ENCODE assay signal across 7 cellular contexts in the genomic region with DNA sequence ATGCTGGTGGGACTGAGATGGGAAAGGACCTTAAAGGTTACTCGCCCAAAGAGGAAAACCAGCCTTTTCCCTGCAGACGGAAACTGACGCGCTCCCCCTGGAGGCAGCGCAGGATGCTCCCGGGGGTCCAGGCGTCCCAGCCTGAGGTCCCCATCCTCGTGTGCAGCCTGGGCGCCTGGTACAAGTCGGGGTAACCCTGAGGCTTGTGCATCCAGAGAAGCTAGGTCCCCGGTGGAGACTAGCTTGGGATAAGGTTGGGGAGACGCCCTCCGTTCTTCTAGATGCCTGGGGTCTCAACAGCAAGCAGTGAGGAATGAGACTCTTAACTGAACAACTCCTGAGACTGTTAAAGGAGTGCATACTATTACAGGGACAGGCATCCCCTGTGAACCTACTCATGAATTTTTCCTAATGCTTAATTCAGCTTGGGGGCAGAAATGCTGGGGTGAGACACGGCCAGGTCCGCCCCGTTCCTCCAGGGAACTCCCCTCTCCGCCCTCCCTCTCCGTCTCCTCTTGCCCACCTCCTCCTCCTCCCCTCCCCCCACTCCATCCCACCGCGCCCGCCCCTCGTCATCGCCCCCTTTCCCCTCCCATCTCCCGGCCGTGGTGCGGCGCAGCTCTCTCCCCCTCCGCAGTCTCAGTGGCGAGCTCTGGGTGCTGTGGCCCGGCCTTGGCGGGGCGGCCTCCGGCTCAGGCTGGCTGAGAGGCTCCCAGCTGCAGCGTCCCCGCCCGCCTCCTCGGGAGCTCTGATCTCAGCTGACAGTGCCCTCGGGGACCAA. TPM values are rescaled to one million over a fixed set of nuclear protein-coding genes. Genes with fewer than 3 reads are reported as not detected.
DNase-seq lines count a peak whose midpoint lies in the region; ATAC-seq, FAIRE-seq and TF ChIP-seq lines count a peak whose summit lies in the region.

A gene with protein sequence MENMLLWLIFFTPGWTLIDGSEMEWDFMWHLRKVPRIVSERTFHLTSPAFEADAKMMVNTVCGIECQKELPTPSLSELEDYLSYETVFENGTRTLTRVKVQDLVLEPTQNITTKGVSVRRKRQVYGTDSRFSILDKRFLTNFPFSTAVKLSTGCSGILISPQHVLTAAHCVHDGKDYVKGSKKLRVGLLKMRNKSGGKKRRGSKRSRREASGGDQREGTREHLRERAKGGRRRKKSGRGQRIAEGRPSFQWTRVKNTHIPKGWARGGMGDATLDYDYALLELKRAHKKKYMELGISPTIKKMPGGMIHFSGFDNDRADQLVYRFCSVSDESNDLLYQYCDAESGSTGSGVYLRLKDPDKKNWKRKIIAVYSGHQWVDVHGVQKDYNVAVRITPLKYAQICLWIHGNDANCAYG (plus strand): TSS at position 634 of the 781 bp plus-strand sequence. CDS start 10,908 bp downstream, outside the sequence.

- DNase-seq in GM06990 (ENCODE audit: extremely low read depth, insufficient read length) (peak; percentile 28), HFFc6 (peak; percentile 16), NCI-H82 (lab: John Stamatoyannopoulos, UW) (peak; percentile 79), K562 (ENCODE audit: extremely low read depth in 1 of 4, low spot score in 3 of 4) (peak; percentile 29 to 74 (median 45)), sigmoid colon (no peak), SKM-1 (lab: John Stamatoyannopoulos, UW; ENCODE audit: unreplicated experiment) (no peak)

- peak; percentile 74 to 91 for TF ChIP-seq RAD21 in K562 (CRISPR knock-in tag; conservative IDR thresholded peaks at IDR 0.05 in 1 of 2, IDR thresholded peaks at IDR 0.05 in 1 of 2)

- H3K27me3 Mint-ChIP-seq in HFFc6 (ENCODE audit: insufficient read depth) = no peaks in the 10 kb centered on the region

- BruUV-seq in K562 (replicated peaks; lab: Mats Ljungman, UMichigan) = no TSS peak

- H3K36me3 ChIP-seq in GM06990 (ENCODE audit: control insufficient read depth, insufficient read depth, low read length) (no peaks in the 10 kb centered on the region), K562 (ENCODE audit: control insufficient read depth, insufficient read depth, low read length) (no peaks in the 10 kb centered on the region), iPS-15b (ENCODE audit: control insufficient read depth, insufficient read depth, low read length) (no peaks in the 10 kb centered on the region), sigmoid colon (no peaks in the 10 kb centered on the region)

- H3K9me1 ChIP-seq in K562 (ENCODE audit: control insufficient read depth, insufficient read depth, low read length) = no peaks in the 10 kb centered on the region

- no peaks in the 10 kb centered on the region for H3K36me3 Mint-ChIP-seq in HFFc6 (ENCODE audit: low read depth)

- no peaks in the 10 kb centered on the region for H3K9me3 Mint-ChIP-seq in HFFc6

- H3K9me3 ChIP-seq in K562 (replicated peaks; ENCODE audit: control insufficient read depth, insufficient read depth, low read depth, low read length) (no peaks in the 10 kb centered on the region), iPS-15b (ENCODE audit: control insufficient read depth, insufficient read depth, low read length) (no peaks in the 10 kb centered on the region), sigmoid colon (no peaks in the 10 kb centered on the region)

- H3K4me1 ChIP-seq in K562 (replicated peaks in 1 of 2; ENCODE audit: control insufficient read depth in 2 of 2, insufficient read depth in 2 of 2, low read length in 2 of 2) (peaks cover 0 to 9% of the 10 kb centered on the region in 2 experiments; a peak in 3 of 5 replicates), iPS-15b (ENCODE audit: control insufficient read depth, insufficient read depth, low read length) (no peaks in the 10 kb centered on the region), sigmoid colon (peaks cover 0 to 14% (median 10%) of the 10 kb centered on the region in 4 donors)

- H3K4me3 ChIP-seq in GM06990 (replicated peaks; ENCODE audit: low read depth, low read length) (no peak within 1 kb of the TSS; the same call in 1 of the 2 replicates), K562 (0 out of 2 replicates have a peak within 1 kb of the TSS, but pooled peaks have one; percentile 19), iPS-15b (ENCODE audit: low read depth, low read length) (peak within 1 kb of the TSS; percentile 83), sigmoid colon (peak within 1 kb of the TSS; percentile 18 to 51 (median 44))

- peaks cover 29% of the 10 kb centered on the region for H3K4me1 Mint-ChIP-seq in HFFc6 (ENCODE audit: low read depth)

- 2% methylated on average over 21 of the region's 38 CpGs for WGBS in K562 (ENCODE audit: insufficient coverage, low coverage, missing lambda C conversion rate)
- WGBS in sigmoid colon, 2 donors = 2% methylated on average over 38 of the region's 38 CpGs

- H3K27me3 ChIP-seq in GM06990 (replicated peaks; ENCODE audit: control insufficient read depth, insufficient read depth, low read length) (no peaks in the 10 kb centered on the region; the same call in 1 of the 2 replicates), K562 (ENCODE audit: control insufficient read depth in 2 of 2, insufficient read depth in 2 of 2, low read length in 2 of 2) (peaks cover 0 to 7% of the 10 kb centered on the region in 2 experiments; a peak in 2 of 5 replicates), iPS-15b (ENCODE audit: control insufficient read depth, insufficient read depth, low read length) (peaks cover 11% of the 10 kb centered on the region), sigmoid colon (no peaks in the 10 kb centered on the region)

- H3K4me3 Mint-ChIP-seq in HFFc6 = peak within 1 kb of the TSS; percentile 90

- POLR2A ChIA-PET in K562 (lab: Yijun Ruan, JAX) = interaction anchor here (0.6 to 1.2 kb wide), 3 partner anchors 17 to 295 kb away, joined by 3 to 4 read pairs (median 3); no protein-coding TSS in a partner anchor

- peak within 1 kb of the TSS; percentile 63 for H2AFZ ChIP-seq in K562 (ENCODE audit: low read depth, low read length)

- H3K79me2 ChIP-seq in K562 (ENCODE audit: control insufficient read depth, insufficient read depth, low read length) = no peaks in the 10 kb centered on the region

- ATAC-seq in K562 = peak; percentile 91

- CTCF ChIA-PET in K562 (lab: Yijun Ruan, JAX; ENCODE audit: low intra/inter-chr PET ratio) = interaction anchor here (1.4 to 1.6 kb wide), 2 partner anchors 94 to 291 kb away, joined by 7 to 12 read pairs; no protein-coding TSS in a partner anchor

- peak; percentile 85 for FAIRE-seq in K562 (lab: Jason Lieb, UNC)

- peak within 1 kb of the TSS; percentile 51 for H3K4me2 ChIP-seq in K562 (ENCODE audit: insufficient read depth, low read length)

- H3K27ac ChIP-seq in K562 (ENCODE audit: extremely low read depth, low read depth, low read length) (no peak within 1 kb of the TSS), sigmoid colon (peak within 1 kb of the TSS in 2 of 4 donors; percentile 43 to 48)

- H3K27ac Mint-ChIP-seq in HFFc6 = peak within 1 kb of the TSS; percentile 33

- in situ Hi-C loops in K562 (cut with MboI) = loop anchor here (10.0 kb wide), 1 partner anchor 1247 kb away; no protein-coding TSS in a partner anchor

- peak; percentile 66 for TF ChIP-seq CTCF in GM06990 (IDR thresholded peaks at IDR 0.05; ENCODE audit: insufficient read depth, low read length, poor library complexity, severe bottlenecking)
- peak; percentile 87 for TF ChIP-seq CTCF in HFFc6 (IDR thresholded peaks at IDR 0.05)
- TF ChIP-seq CTCF in K562 (IDR thresholded peaks at IDR 0.05 in 2 of 3, conservative IDR thresholded peaks at IDR 0.05 in 1 of 3; ENCODE audit: insufficient read depth in 2 of 3, low read depth in 1 of 3, low read length in 3 of 3) = peak; percentile 79 to 85 (median 82)
- peak in 2 of 4 experiments; percentile 49 to 55 for TF ChIP-seq CTCF in sigmoid colon (IDR thresholded peaks at IDR 0.05)

- TF ChIP-seq EP300 in K562 (IDR thresholded peaks at IDR 0.05; ENCODE audit: low read length) = no peak
- TF ChIP-seq EP300 in sigmoid colon (IDR thresholded peaks at IDR 0.05) = no peak

- intact Hi-C loops in K562 (cut with micrococcal nuclease) (loop anchor here (1.0 to 10.0 kb wide), 2 partner anchors 94 to 1237 kb away; no protein-coding TSS in a partner anchor), sigmoid colon (cut with DNase I) (loop anchor here (10.0 kb wide), 1 partner anchor 447 kb away; a partner anchor contains a TSS)

- no peak within 1 kb of the TSS; a peak in 1 of 4 replicates for H3K9ac ChIP-seq in K562 (ENCODE audit: insufficient read depth in 1 of 2, low read depth in 2 of 2, low read length in 2 of 2)
- H3K9ac ChIP-seq in iPS-15b (ENCODE audit: low read depth, low read length) = peak within 1 kb of the TSS; percentile 56

- no peaks in the 10 kb centered on the region for H4K20me1 ChIP-seq in K562 (replicated peaks; ENCODE audit: control insufficient read depth, insufficient read depth, low read length)

- TF ChIP-seq POLR2A in K562 (conservative IDR thresholded peaks at IDR 0.05) = no peak
- TF ChIP-seq POLR2A in sigmoid colon (IDR thresholded peaks at IDR 0.05) = no peak

RNA-seq across cellular contexts. Expression of the gene that starts here (rescaled TPM):
- under 1 TPM; 0.30 to 0.78 (median 0.46) TPM for total RNA-seq in HFFc6 (2021; fragmentation: NEBNext Ultra II Directional; extraction: Animal tissue kit (Norgen Biotek cat#: 25700))
- not detected in 2 replicates for total RNA-seq in K562 (2011; cell fraction: chromatin; rRNA removed; ENCODE audit: low replicate concordance)
- total RNA-seq in K562 (2011; cell fraction: nucleolus; rRNA removed) = not detected in 2 replicates
- total RNA-seq in K562 (2011; cell fraction: nucleoplasm; rRNA removed) = not detected in 2 replicates
- total RNA-seq in K562 (2014; rRNA removed) (not detected in 2 replicates), K562 (2014; rRNA removed; fragmentation: Illumina TruSeq; extraction: Trizol) (not detected in 2 replicates), K562 (2015; rRNA removed; fragmentation: Illumina TruSeq; extraction: Trizol) (not detected in 2 replicates), K562 (2021) (not detected in 2 replicates), sigmoid colon (under 1 TPM in 2 of 4 donors, not detected in 2; 0.36 to 0.55 TPM)
- polyA plus RNA-seq in K562 (2011; rRNA removed) (not detected in 2 replicates), K562 (2014; fragmentation: Illumina TruSeq; extraction: Trizol) (not detected in 2 replicates), K562 (2014; fragmentation: Nextera tagmentation; extraction: Ambion mirVana) (not detected), K562 (2014; rRNA removed) (not detected in 2 replicates), sigmoid colon (under 1 TPM in 1 of 3 donors, not detected in 2; 0.09 TPM)
- polyA plus RNA-seq in K562 (2011; cell fraction: cytosol; rRNA removed) = not detected in 2 replicates
- polyA plus RNA-seq in K562 (2011; cell fraction: nucleus; rRNA removed) = not detected in 2 replicates
- not detected in 2 replicates for polyA plus RNA-seq in K562 (2012)
- polyA minus RNA-seq in K562 (2011; rRNA and poly(A)+ RNA removed) = not detected in 2 replicates
- not detected in 2 replicates for polyA minus RNA-seq in K562 (2011; cell fraction: cytosol; rRNA and poly(A)+ RNA removed)
- polyA minus RNA-seq in K562 (2011; cell fraction: nucleus; rRNA and poly(A)+ RNA removed) = not detected in 2 replicates

Comparison
In these comparisons a context has a peak if more than half of its experiments do, and no peak if none do; other contexts are left out.
1. Peak in DNase-seq in HFFc6; RNA of the gene not detected or under 1 TPM.
2. Peak in DNase-seq, ATAC-seq, H3K4me3 ChIP-seq and H3K4me2 ChIP-seq in K562; RNA of the gene not detected or under 1 TPM.
3. DNase-seq: peak in GM06990 (single experiment) and NCI-H82 (single experiment); none in sigmoid colon (single experiment) and SKM-1 (single experiment).